Comparison of ENCODE assay signal across 24 cellular contexts in the genomic region with DNA sequence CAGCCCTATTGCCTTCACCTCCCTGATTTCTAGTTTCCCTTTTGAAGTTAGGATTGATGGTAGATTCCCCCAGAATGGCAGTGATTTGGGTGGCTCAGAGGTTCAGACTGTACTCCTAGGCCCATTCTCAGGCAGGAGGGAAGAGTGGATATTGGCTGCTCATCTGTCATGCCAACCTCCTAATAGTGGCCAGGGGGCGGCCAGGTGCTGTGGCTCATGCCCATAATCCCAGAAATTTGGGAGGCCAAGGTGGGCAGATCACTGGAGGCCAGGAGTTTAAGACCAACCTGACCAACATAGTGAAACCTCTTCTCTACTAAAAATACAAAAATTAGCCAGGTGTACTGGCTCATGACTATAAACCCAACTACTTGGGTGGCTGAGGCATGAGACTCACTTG. TPM values are rescaled to one million over a fixed set of nuclear protein-coding genes. Genes with fewer than 3 reads are reported as not detected.
"Had no signal": no experiment of that assay in that cellular context is flagged by ENCODE, and none has a peak within 500 bp of the region (broad histone marks: within the 10 kb centered on the region; RNA-seq: fewer than 3 reads in every experiment).

No MANE protein-coding gene starts in this region.

- H3K9me3 ChIP-seq: SK-N-SH had no signal

- H3K27ac ChIP-seq: RWPE1 had no signal

- DNase-seq: KBM-7, MV-4-11, NCI-H1048, NCI-H1105 treated with DMSO at 0.1 percent for 48 hours, NCI-H1417 treated with DMSO at 0.1 percent for 48 hours, NCI-H146, NCI-H1694 treated with DMSO at 0.1 percent for 48 hours, NCI-H1930, NCI-H2081, NCI-H2107, NCI-H2171, NCI-H226, NCI-H446, NCI-H510A, NCI-H524 treated with DMSO at 0.1 percent for 48 hours, NCI-H69, NCI-H774, SHP77, SK-N-SH had no signal

RNA-seq across cellular contexts. Expression of a gene that starts 24.7 kb away (rescaled TPM):
- total RNA-seq: HT-29, LHCN-M2, MCF 10A, SK-MEL-5 had no signal

RNA-seq across cellular contexts. Expression of a gene that starts 27.3 kb away (rescaled TPM):
- total RNA-seq: HT-29, LHCN-M2, MCF 10A, SK-MEL-5 had no signal
